ENCODE assay signal across 1 cellular context in genomic region chr9:26955921-26956886, GRCh38.
TF ChIP-seq lines count a peak whose summit lies in the region.

IFT74 (plus strand) TSS chr9:26956412; CDS start chr9:26961968, 5,556 bp downstream.

TF ChIP-seq in HepG2, 621 proteins besides CTCF, POLR2A, EP300 and RAD21 (continued from another document and continues in another):
- TF ChIP-seq ZFP91 (CRISPR knock-in tag; IDR thresholded peaks at IDR 0.05; ENCODE audit: borderline replicate concordance) (peak; percentile 67; the same call in 1 of the 2 replicates), ATM (IDR thresholded peaks at IDR 0.05; ENCODE audit: borderline replicate concordance) (no peak), MAX (IDR thresholded peaks at IDR 0.05) (peak; percentile 77), ZNF841 (CRISPR knock-in tag; IDR thresholded peaks at IDR 0.05; ENCODE audit: borderline replicate concordance) (no peak), RFXANK (CRISPR knock-in tag; IDR thresholded peaks at IDR 0.05) (no peak), RBFOX2 (IDR thresholded peaks at IDR 0.05; ENCODE audit: low read depth, low read length) (peak; percentile 69), DRAP1 (CRISPR knock-in tag; IDR thresholded peaks at IDR 0.05) (peak; percentile 76; the same call in 1 of the 2 replicates), KAT8 (CRISPR knock-in tag; IDR thresholded peaks at IDR 0.05) (peak; percentile 66), TFAP4 (IDR thresholded peaks at IDR 0.05; ENCODE audit: borderline replicate concordance, low read depth) (no peak), ZFX (CRISPR knock-in tag; IDR thresholded peaks at IDR 0.05; ENCODE audit: low read depth) (peak; percentile 97), GATAD1 (CRISPR knock-in tag; IDR thresholded peaks at IDR 0.05) (peak; percentile 79), POLR2AphosphoS5 (IDR thresholded peaks at IDR 0.05; ENCODE audit: low read depth, low read length) (peak; percentile 81; the same call in 1 of the 2 replicates), FOXC1 (CRISPR knock-in tag; IDR thresholded peaks at IDR 0.05; ENCODE audit: borderline replicate concordance) (peak; percentile 89; the same call in 1 of the 2 replicates), PAWR (CRISPR knock-in tag; IDR thresholded peaks at IDR 0.05; ENCODE audit: borderline replicate concordance) (0 out of 2 replicates have a peak, but pooled peaks have one; percentile 36), ISX (CRISPR knock-in tag; conservative IDR thresholded peaks at IDR 0.05) (no peak), DMAP1 (CRISPR knock-in tag; IDR thresholded peaks at IDR 0.05) (peak; percentile 84), PRDM4 (CRISPR knock-in tag; IDR thresholded peaks at IDR 0.05; ENCODE audit: borderline replicate concordance) (no peak), ZFP41 (CRISPR knock-in tag; IDR thresholded peaks at IDR 0.05; ENCODE audit: borderline replicate concordance) (no peak), SATB2 (CRISPR knock-in tag; IDR thresholded peaks at IDR 0.05) (no peak), ZBTB2 (CRISPR knock-in tag; IDR thresholded peaks at IDR 0.05; ENCODE audit: low read depth) (no peak), NRL (CRISPR knock-in tag; IDR thresholded peaks at IDR 0.05; ENCODE audit: borderline replicate concordance) (peak; percentile 65; the same call in 1 of the 2 replicates), CEBPZ (IDR thresholded peaks at IDR 0.05; ENCODE audit: low read length) (no peak), MYPOP (CRISPR knock-in tag; IDR thresholded peaks at IDR 0.05) (no peak), MIER3 (CRISPR knock-in tag; IDR thresholded peaks at IDR 0.05; ENCODE audit: borderline replicate concordance) (no peak; the same call in 1 of the 2 replicates), ZSCAN21 (CRISPR knock-in tag; IDR thresholded peaks at IDR 0.05; ENCODE audit: borderline replicate concordance) (no peak), MXI1 (IDR thresholded peaks at IDR 0.05; ENCODE audit: borderline replicate concordance, low read depth, low read length) (peak; percentile 82; the same call in 1 of the 3 replicates), MED1 (CRISPR knock-in tag; IDR thresholded peaks at IDR 0.05) (0 out of 2 replicates have a peak, but pooled peaks have one; percentile 39)
- TF ChIP-seq, protein P1, sequence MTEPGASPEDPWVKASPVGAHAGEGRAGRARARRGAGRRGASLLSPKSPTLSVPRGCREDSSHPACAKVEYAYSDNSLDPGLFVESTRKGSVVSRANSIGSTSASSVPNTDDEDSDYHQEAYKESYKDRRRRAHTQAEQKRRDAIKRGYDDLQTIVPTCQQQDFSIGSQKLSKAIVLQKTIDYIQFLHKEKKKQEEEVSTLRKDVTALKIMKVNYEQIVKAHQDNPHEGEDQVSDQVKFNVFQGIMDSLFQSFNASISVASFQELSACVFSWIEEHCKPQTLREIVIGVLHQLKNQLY (CRISPR knock-in tag; IDR thresholded peaks at IDR 0.05) = no peak
- TF ChIP-seq, protein P2, sequence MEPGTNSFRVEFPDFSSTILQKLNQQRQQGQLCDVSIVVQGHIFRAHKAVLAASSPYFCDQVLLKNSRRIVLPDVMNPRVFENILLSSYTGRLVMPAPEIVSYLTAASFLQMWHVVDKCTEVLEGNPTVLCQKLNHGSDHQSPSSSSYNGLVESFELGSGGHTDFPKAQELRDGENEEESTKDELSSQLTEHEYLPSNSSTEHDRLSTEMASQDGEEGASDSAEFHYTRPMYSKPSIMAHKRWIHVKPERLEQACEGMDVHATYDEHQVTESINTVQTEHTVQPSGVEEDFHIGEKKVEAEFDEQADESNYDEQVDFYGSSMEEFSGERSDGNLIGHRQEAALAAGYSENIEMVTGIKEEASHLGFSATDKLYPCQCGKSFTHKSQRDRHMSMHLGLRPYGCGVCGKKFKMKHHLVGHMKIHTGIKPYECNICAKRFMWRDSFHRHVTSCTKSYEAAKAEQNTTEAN (CRISPR knock-in tag; conservative IDR thresholded peaks at IDR 0.05) = no peak
- TF ChIP-seq, protein P3, sequence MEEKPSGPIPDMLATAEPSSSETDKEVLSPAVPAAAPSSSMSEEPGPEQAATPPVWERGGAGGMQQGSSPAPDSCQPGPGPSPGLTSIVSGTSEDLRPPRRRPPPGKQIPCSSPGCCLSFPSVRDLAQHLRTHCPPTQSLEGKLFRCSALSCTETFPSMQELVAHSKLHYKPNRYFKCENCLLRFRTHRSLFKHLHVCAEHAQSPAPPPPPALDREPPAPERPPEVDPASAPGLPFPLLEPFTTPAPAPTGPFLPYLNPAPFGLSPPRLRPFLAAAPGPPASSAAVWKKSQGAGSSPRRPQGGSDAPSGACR (CRISPR knock-in tag; IDR thresholded peaks at IDR 0.05) = 0 out of 2 replicates have a peak, but pooled peaks have one; percentile 40
- TF ChIP-seq, protein P4, sequence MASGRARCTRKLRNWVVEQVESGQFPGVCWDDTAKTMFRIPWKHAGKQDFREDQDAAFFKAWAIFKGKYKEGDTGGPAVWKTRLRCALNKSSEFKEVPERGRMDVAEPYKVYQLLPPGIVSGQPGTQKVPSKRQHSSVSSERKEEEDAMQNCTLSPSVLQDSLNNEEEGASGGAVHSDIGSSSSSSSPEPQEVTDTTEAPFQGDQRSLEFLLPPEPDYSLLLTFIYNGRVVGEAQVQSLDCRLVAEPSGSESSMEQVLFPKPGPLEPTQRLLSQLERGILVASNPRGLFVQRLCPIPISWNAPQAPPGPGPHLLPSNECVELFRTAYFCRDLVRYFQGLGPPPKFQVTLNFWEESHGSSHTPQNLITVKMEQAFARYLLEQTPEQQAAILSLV (CRISPR knock-in tag; IDR thresholded peaks at IDR 0.05; ENCODE audit: borderline replicate concordance) = no peak
- TF ChIP-seq, protein P5, sequence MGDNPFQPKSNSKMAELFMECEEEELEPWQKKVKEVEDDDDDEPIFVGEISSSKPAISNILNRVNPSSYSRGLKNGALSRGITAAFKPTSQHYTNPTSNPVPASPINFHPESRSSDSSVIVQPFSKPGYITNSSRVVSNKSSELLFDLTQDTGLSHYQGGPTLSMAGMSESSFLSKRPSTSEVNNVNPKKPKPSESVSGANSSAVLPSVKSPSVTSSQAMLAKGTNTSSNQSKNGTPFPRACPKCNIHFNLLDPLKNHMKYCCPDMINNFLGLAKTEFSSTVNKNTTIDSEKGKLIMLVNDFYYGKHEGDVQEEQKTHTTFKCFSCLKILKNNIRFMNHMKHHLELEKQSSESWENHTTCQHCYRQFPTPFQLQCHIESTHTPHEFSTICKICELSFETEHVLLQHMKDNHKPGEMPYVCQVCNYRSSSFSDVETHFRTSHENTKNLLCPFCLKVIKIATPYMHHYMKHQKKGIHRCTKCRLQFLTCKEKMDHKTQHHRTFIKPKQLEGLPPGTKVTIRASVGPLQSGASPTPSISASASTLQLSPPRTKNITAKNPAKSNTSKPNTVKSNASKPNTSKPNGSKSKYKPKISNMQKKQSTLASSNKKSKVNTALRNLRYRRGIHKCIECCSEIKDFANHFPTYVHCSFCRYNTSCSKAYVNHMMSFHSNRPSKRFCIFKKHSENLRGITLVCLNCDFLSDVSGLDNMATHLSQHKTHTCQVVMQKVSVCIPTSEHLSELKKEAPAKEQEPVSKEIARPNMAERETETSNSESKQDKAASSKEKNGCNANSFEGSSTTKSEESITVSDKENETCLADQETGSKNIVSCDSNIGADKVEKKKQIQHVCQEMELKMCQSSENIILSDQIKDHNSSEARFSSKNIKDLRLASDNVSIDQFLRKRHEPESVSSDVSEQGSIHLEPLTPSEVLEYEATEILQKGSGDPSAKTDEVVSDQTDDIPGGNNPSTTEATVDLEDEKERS (CRISPR knock-in tag; IDR thresholded peaks at IDR 0.05) = peak; percentile 43; the same call in 1 of the 2 replicates
